In the genomic region with DNA sequence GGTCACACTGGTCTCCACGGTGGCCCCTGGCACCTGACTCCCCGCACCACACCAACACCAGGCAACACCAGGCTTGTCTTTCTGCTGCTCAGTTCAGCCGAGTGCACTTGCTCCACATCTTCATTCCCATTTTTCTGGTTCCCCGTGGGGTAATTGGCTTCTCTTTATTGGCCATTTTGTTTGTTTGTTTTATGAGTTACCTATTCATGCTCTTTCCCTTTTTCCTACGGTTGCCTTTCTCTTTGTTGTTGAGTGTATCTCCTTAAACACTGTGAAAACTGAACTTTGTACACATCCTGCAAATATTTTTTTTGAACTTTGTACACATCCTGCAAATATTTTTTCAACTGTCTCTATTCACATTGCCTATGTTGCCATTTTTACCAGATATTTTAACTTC, we compare ENCODE assay signal across 22 cellular contexts.
DNase-seq lines count a peak whose midpoint lies in the region; ATAC-seq, FAIRE-seq and TF ChIP-seq lines count a peak whose summit lies in the region.
"Had no signal": no experiment of that assay in that cellular context is flagged by ENCODE, and none has a peak within 500 bp of the region (broad histone marks: within the 10 kb centered on the region; RNA-seq: fewer than 3 reads in every experiment).

No MANE protein-coding gene starts in this region.

- intact Hi-C loops in HepG2 (cut with micrococcal nuclease; ENCODE audit: unreplicated experiment), result no loop called here
- intact Hi-C loops in right lobe of liver (cut with DNase I), result no loop called here

- FAIRE-seq in HepG2 (lab: Jason Lieb, UNC), result peak; percentile 15
- FAIRE-seq in urothelium cell line (lab: Jason Lieb, UNC), result peak; percentile 13
- FAIRE-seq: A204.1, G401.6, GM12892 had no signal

- no peaks in the 10 kb centered on the region for H3K79me1 ChIP-seq in neuronal stem cell (ENCODE audit: low read depth, low read length)

- peaks cover 3% of the 10 kb centered on the region for H3K27me3 Mint-ChIP-seq in activated CD8-positive, alpha-beta memory T cell treated with anti-CD3 and anti-CD28 coated beads, Interleukin-2, amount 10 ng/mL, durations not matched to agents 7 days and 5 days
- H3K27me3 Mint-ChIP-seq in activated naive CD4-positive, alpha-beta T cell treated with anti-CD3 and anti-CD28 coated beads, Interleukin-2, amount 10 ng/mL, durations not matched to agents 7 days and 5 days, result peaks cover 4% of the 10 kb centered on the region

- H2BK15ac ChIP-seq in neuronal stem cell (ENCODE audit: low read length), result no peak overlapping the region

- H4K8ac ChIP-seq in neuronal stem cell (ENCODE audit: low read depth, low read length), result no peak overlapping the region

- no peak overlapping the region for H3K4ac ChIP-seq in neuronal stem cell (ENCODE audit: low read length)

- H3K27ac Mint-ChIP-seq in activated CD8-positive, alpha-beta memory T cell treated with anti-CD3 and anti-CD28 coated beads, Interleukin-2, amount 10 ng/mL, durations not matched to agents 7 days and 5 days, result no peak overlapping the region
- H3K27ac Mint-ChIP-seq in activated naive CD4-positive, alpha-beta T cell treated with anti-CD3 and anti-CD28 coated beads, Interleukin-2, amount 10 ng/mL, durations not matched to agents 7 days and 5 days, result no peak overlapping the region
- H3K27ac Mint-ChIP-seq: B cell; CD4-positive, CD25-positive, alpha-beta regulatory T cell; CD8-positive, alpha-beta T cell had no signal

- no peaks in the 10 kb centered on the region for H3K27me3 ChIP-seq in HepG2 (ENCODE audit: control insufficient read depth in 1 of 2, insufficient read depth in 2 of 2, low read length in 2 of 2)
- no peaks in the 10 kb centered on the region for H3K27me3 ChIP-seq in right lobe of liver
- H3K27me3 ChIP-seq in neuronal stem cell (ENCODE audit: control insufficient read depth in 3 of 3, insufficient read depth in 3 of 3, low read depth in 1 of 3, low read length in 3 of 3), result no peaks in the 10 kb centered on the region
- H3K27me3 ChIP-seq: BLaER1 had no signal

- H3K4me1 ChIP-seq in HepG2 (ENCODE audit: insufficient read depth, low read length), result peaks cover 23% of the 10 kb centered on the region
- H3K4me1 ChIP-seq in right lobe of liver, result no peaks in the 10 kb centered on the region
- no peaks in the 10 kb centered on the region for H3K4me1 ChIP-seq in neuronal stem cell (ENCODE audit: control insufficient read depth in 2 of 2, insufficient read depth in 1 of 2, low read depth in 1 of 2, low read length in 2 of 2)
- H3K4me1 ChIP-seq: BLaER1, Caco-2, HAP-1 had no signal

- no peak overlapping the region for H2BK120ac ChIP-seq in neuronal stem cell (ENCODE audit: low read depth, low read length)

- TF ChIP-seq POLR2A in HepG2 (IDR thresholded peaks at IDR 0.05; ENCODE audit: insufficient read depth in 1 of 2, low read depth in 2 of 2, low read length in 2 of 2), result no peak
- no peak for TF ChIP-seq POLR2A in right lobe of liver (IDR thresholded peaks at IDR 0.05)

- H3K23ac ChIP-seq in neuronal stem cell (ENCODE audit: low read depth, low read length, poor library complexity), result no peak overlapping the region

- H3K9me3 ChIP-seq in HepG2 (ENCODE audit: low read length), result peaks cover 17% of the 10 kb centered on the region
- no peaks in the 10 kb centered on the region for H3K9me3 ChIP-seq in right lobe of liver
- H3K9me3 ChIP-seq in neuronal stem cell (replicated peaks in 1 of 2; ENCODE audit: control insufficient read depth in 2 of 2, insufficient read depth in 1 of 2, low read depth in 1 of 2, low read length in 2 of 2), result peaks cover 0 to 3% of the 10 kb centered on the region in 2 donors
- H3K9me3 ChIP-seq: BLaER1, Caco-2, HAP-1 had no signal

- no peaks in the 10 kb centered on the region for H3K4me1 Mint-ChIP-seq in activated CD8-positive, alpha-beta memory T cell treated with anti-CD3 and anti-CD28 coated beads, Interleukin-2, amount 10 ng/mL, durations not matched to agents 7 days and 5 days
- H3K4me1 Mint-ChIP-seq in activated naive CD4-positive, alpha-beta T cell treated with anti-CD3 and anti-CD28 coated beads, Interleukin-2, amount 10 ng/mL, durations not matched to agents 7 days and 5 days, result no peaks in the 10 kb centered on the region
- H3K4me1 Mint-ChIP-seq: B cell; CD4-positive, CD25-positive, alpha-beta regulatory T cell had no signal

- H3K4me3 ChIP-seq in HepG2 (replicated peaks in 1 of 3; ENCODE audit: insufficient read depth in 1 of 3, low read depth in 2 of 3, low read length in 3 of 3), result no peak overlapping the region
- H3K4me3 ChIP-seq in right lobe of liver, result no peak overlapping the region
- no peak overlapping the region for H3K4me3 ChIP-seq in neuronal stem cell (ENCODE audit: low read length in 2 of 2)
- H3K4me3 ChIP-seq: BLaER1, GM23248, HAP-1 had no signal

- H3K4me2 ChIP-seq in HepG2 (ENCODE audit: low read depth, low read length) (peak overlapping the region; percentile 45), neuronal stem cell (ENCODE audit: insufficient read depth, low read length, poor library complexity, severe bottlenecking) (no peak overlapping the region)
- H3K4me2 ChIP-seq: BLaER1 had no signal

- POLR2A ChIA-PET in HepG2 (lab: Yijun Ruan, JAX), result no interaction called here

- H4K91ac ChIP-seq in neuronal stem cell (ENCODE audit: low read depth, low read length, poor library complexity), result no peak overlapping the region

- CTCF ChIA-PET in activated CD8-positive, alpha-beta memory T cell treated with anti-CD3 and anti-CD28 coated beads, Interleukin-2, amount 10 ng/mL, durations not matched to agents 7 days and 5 days (lab: Charles Lee), result no interaction called here
- CTCF ChIA-PET in HepG2 (lab: Yijun Ruan, JAX; ENCODE audit: low intra/inter-chr PET ratio, low total read pairs), result no interaction called here
- CTCF ChIA-PET in activated naive CD4-positive, alpha-beta T cell treated with anti-CD3 and anti-CD28 coated beads, Interleukin-2, amount 10 ng/mL, durations not matched to agents 7 days and 5 days (lab: Charles Lee), result no interaction called here

- no peak for TF ChIP-seq RAD21 in HepG2 (CRISPR knock-in tag; IDR thresholded peaks at IDR 0.05)

- H4K20me1 ChIP-seq in HepG2 (ENCODE audit: insufficient read depth, low read length), result no peaks in the 10 kb centered on the region
- H4K20me1 ChIP-seq: BLaER1 had no signal

- H3K36me3 Mint-ChIP-seq in activated CD8-positive, alpha-beta memory T cell treated with anti-CD3 and anti-CD28 coated beads, Interleukin-2, amount 10 ng/mL, durations not matched to agents 7 days and 5 days, result no peaks in the 10 kb centered on the region
- no peaks in the 10 kb centered on the region for H3K36me3 Mint-ChIP-seq in activated naive CD4-positive, alpha-beta T cell treated with anti-CD3 and anti-CD28 coated beads, Interleukin-2, amount 10 ng/mL, durations not matched to agents 7 days and 5 days
- H3K36me3 Mint-ChIP-seq: CD4-positive, CD25-positive, alpha-beta regulatory T cell; CD8-positive, alpha-beta T cell had no signal

- peak overlapping the region; percentile 72 for H3K14ac ChIP-seq in neuronal stem cell (ENCODE audit: low read length)

- no peak overlapping the region for H2BK5ac ChIP-seq in neuronal stem cell (ENCODE audit: low read length)

- TF ChIP-seq CTCF in HepG2 (CRISPR knock-in tag; IDR thresholded peaks at IDR 0.05), result no peak
- no peak for TF ChIP-seq CTCF in right lobe of liver (IDR thresholded peaks at IDR 0.05)

- no peak for ATAC-seq in activated CD8-positive, alpha-beta memory T cell treated with anti-CD3 and anti-CD28 coated beads, Interleukin-2, amount 10 ng/mL, durations not matched to agents 7 days and 5 days
- ATAC-seq in HepG2 (peak; percentile 54), right lobe of liver (no peak), GM19328 (IDR thresholded peaks at IDR 0.05; ENCODE audit: unreplicated experiment) (no peak)
- ATAC-seq: CD8-positive, alpha-beta T cell had no signal

- BruUV-seq in HepG2 (replicated peaks; lab: Mats Ljungman, UMichigan), result no TSS peak

- no peak overlapping the region for H3K4me3 Mint-ChIP-seq in activated CD8-positive, alpha-beta memory T cell treated with anti-CD3 and anti-CD28 coated beads, Interleukin-2, amount 10 ng/mL, durations not matched to agents 7 days and 5 days
- H3K4me3 Mint-ChIP-seq in activated naive CD4-positive, alpha-beta T cell treated with anti-CD3 and anti-CD28 coated beads, Interleukin-2, amount 10 ng/mL, durations not matched to agents 7 days and 5 days, result no peak overlapping the region
- H3K4me3 Mint-ChIP-seq: B cell; CD4-positive, CD25-positive, alpha-beta regulatory T cell; CD8-positive, alpha-beta T cell had no signal

- DNase-seq in activated CD8-positive, alpha-beta memory T cell treated with anti-CD3 and anti-CD28 coated beads for 24 hours, result peak; percentile 15
- DNase-seq in activated CD8-positive, alpha-beta memory T cell treated with anti-CD3 and anti-CD28 coated beads, Interleukin-2, amount 10 ng/mL, durations not matched to agents 7 days and 5 days, result no peak
- DNase-seq in HepG2 (ENCODE audit: low spot score) (peak; percentile 61), right lobe of liver (no peak), neuronal stem cell (ENCODE audit: low spot score) (no peak), urothelium cell line (ENCODE audit: low spot score) (no peak)
- DNase-seq in activated naive CD4-positive, alpha-beta T cell treated with anti-CD3 and anti-CD28 coated beads, Interleukin-2, amount 10 ng/mL, durations not matched to agents 7 days and 5 days, result no peak
- DNase-seq: Caco-2; CD4-positive, CD25-positive, alpha-beta regulatory T cell; CD8-positive, alpha-beta T cell; DMS153; DND-41; GM23248 had no signal

- H3K36me3 ChIP-seq in HepG2 (replicated peaks in 1 of 2; ENCODE audit: control insufficient read depth in 1 of 2, insufficient read depth in 2 of 2, low read length in 2 of 2) (no peaks in the 10 kb centered on the region), right lobe of liver (no peaks in the 10 kb centered on the region), neuronal stem cell (replicated peaks in 1 of 2; ENCODE audit: control insufficient read depth in 2 of 2, insufficient read depth in 2 of 2, low read length in 2 of 2) (no peaks in the 10 kb centered on the region)
- H3K36me3 ChIP-seq: BLaER1, HAP-1 had no signal

- in situ Hi-C loops in HepG2 (cut with HindIII; ENCODE audit: extremely low pct_ligation_motif_present, low pct_unique_long_range_greater_than_20kb), result no loop called here

- H3K27ac ChIP-seq in HepG2 (ENCODE audit: extremely low read length, insufficient read depth, low read length), result no peak overlapping the region
- H3K27ac ChIP-seq in right lobe of liver, result no peak overlapping the region
- H3K27ac ChIP-seq in neuronal stem cell (replicated peaks; ENCODE audit: low read length), result no peak overlapping the region
- H3K27ac ChIP-seq: 22Rv1, BLaER1, C4-2B, GM23248 had no signal

- peak overlapping the region; percentile 3 for H2AK5ac ChIP-seq in neuronal stem cell (ENCODE audit: low read depth, low read length)

- no peaks in the 10 kb centered on the region for H3K79me2 ChIP-seq in HepG2 (ENCODE audit: insufficient read depth, low read length)

- H2BK12ac ChIP-seq in neuronal stem cell (ENCODE audit: low read length), result no peak overlapping the region

- no peak overlapping the region for H3K18ac ChIP-seq in neuronal stem cell (ENCODE audit: low read length)

- TF ChIP-seq EP300 in HepG2 (IDR thresholded peaks at IDR 0.05; ENCODE audit: low read depth in 2 of 2, low read length in 2 of 2), result peak in 1 of 2 experiments; percentile 61; a peak in 2 of 4 replicates
- no peak for TF ChIP-seq EP300 in HepG2 (CRISPR knock-in tag; IDR thresholded peaks at IDR 0.05; ENCODE audit: borderline replicate concordance)

- peaks cover 7% of the 10 kb centered on the region for H3K9me3 Mint-ChIP-seq in activated CD8-positive, alpha-beta memory T cell treated with anti-CD3 and anti-CD28 coated beads, Interleukin-2, amount 10 ng/mL, durations not matched to agents 7 days and 5 days (ENCODE audit: low read depth)
- H3K9me3 Mint-ChIP-seq in activated naive CD4-positive, alpha-beta T cell treated with anti-CD3 and anti-CD28 coated beads, Interleukin-2, amount 10 ng/mL, durations not matched to agents 7 days and 5 days, result peaks cover 4% of the 10 kb centered on the region
- H3K9me3 Mint-ChIP-seq: CD8-positive, alpha-beta T cell had no signal

- H3K9ac ChIP-seq in HepG2 (ENCODE audit: insufficient read depth, low read depth, low read length) (no peak overlapping the region), neuronal stem cell (ENCODE audit: low read depth, low read length, poor library complexity) (no peak overlapping the region)
- H3K9ac ChIP-seq: BLaER1, GM23248 had no signal

- 25% methylated on average over 5 of the region's 5 CpGs for WGBS in HepG2 (ENCODE audit: low lambda C conversion rate)
- 28% methylated on average over 5 of the region's 5 CpGs for WGBS in right lobe of liver (ENCODE audit: insufficient coverage, low coverage, low lambda C conversion rate, missing lambda C conversion rate)
- no CpG with 5 or more reads among the region's 5 CpGs for WGBS in neuronal stem cell (ENCODE audit: extremely low coverage in 2 of 2, insufficient read length in 2 of 2, insufficient replicate concordance in 1 of 2), 2 donors

- no peak overlapping the region for H2AFZ ChIP-seq in HepG2 (ENCODE audit: low read length)
- H2AFZ ChIP-seq in neuronal stem cell (ENCODE audit: low read length), result no peak overlapping the region
- H2AFZ ChIP-seq: GM23248 had no signal

Comparison
In these comparisons a context has a peak if more than half of its experiments do, and no peak if none do; other contexts are left out.
1. DNase-seq: peak in activated CD8-positive, alpha-beta memory T cell treated with anti-CD3 and anti-CD28 coated beads for 24 hours (single experiment) and HepG2 (single experiment); none in activated CD8-positive, alpha-beta memory T cell treated with anti-CD3 and anti-CD28 coated beads, Interleukin-2, amount 10 ng/mL, durations not matched to agents 7 days and 5 days (single experiment), right lobe of liver (0 of 3), neuronal stem cell (single experiment), urothelium cell line (single experiment) and activated naive CD4-positive, alpha-beta T cell treated with anti-CD3 and anti-CD28 coated beads, Interleukin-2, amount 10 ng/mL, durations not matched to agents 7 days and 5 days (single experiment).